16 cellular contexts compared by ENCODE assay signal in genomic region chr2:237956402-237956736, GRCh38. TPM values are rescaled to one million over a fixed set of nuclear protein-coding genes. Genes with fewer than 3 reads are reported as not detected.
DNase-seq lines count a peak whose midpoint lies in the region; ATAC-seq and TF ChIP-seq lines count a peak whose summit lies in the region.
"Had no signal": no experiment of that assay in that cellular context is flagged by ENCODE, and none has a peak within 500 bp of the region (broad histone marks: within the 10 kb centered on the region; RNA-seq: fewer than 3 reads in every experiment).

No MANE protein-coding gene starts in this region.

- no peak for DNase-seq in natural killer cell
- DNase-seq in natural killer cell treated with Interleukin-12 subunit alpha and Interleukin-12 subunit beta and Interleukin-15 and Interleukin-18, amount 100 ng/mL, for 72 hours (ENCODE audit: low spot score) = no peak
- DNase-seq in esophagus squamous epithelium (lab: John Stamatoyannopoulos, UW) = no peak
- no peak for DNase-seq in vagina (ENCODE audit: extremely low spot score in 2 of 2)
- no peak for DNase-seq in cortex of kidney (lab: John Stamatoyannopoulos, UW)
- DNase-seq in GM19238 (ENCODE audit: insufficient read length, low spot score) = no peak
- DNase-seq: activated CD4-positive, alpha-beta T cell treated with anti-CD3 and anti-CD28 coated beads, Interleukin-2, amount 50 U/mL, for 1 hour; activated gamma-delta T cell treated with Interleukin-2 at 50 U/mL for 16 hours; Karpas-422; midbrain; NCI-H2107; right lobe of liver; T-helper 1 cell had no signal

- H3K4me3 Mint-ChIP-seq in natural killer cell = peak overlapping the region; percentile 67
- no peak overlapping the region for H3K4me3 Mint-ChIP-seq in natural killer cell treated with Interleukin-12 subunit alpha and Interleukin-12 subunit beta and Interleukin-15 and Interleukin-18, amount 100 ng/mL, for 72 hours

- H3K27ac Mint-ChIP-seq in natural killer cell = no peak overlapping the region
- H3K27ac Mint-ChIP-seq in natural killer cell treated with Interleukin-12 subunit alpha and Interleukin-12 subunit beta and Interleukin-15 and Interleukin-18, amount 100 ng/mL, for 72 hours = no peak overlapping the region

- TF ChIP-seq POLR2A in esophagus squamous epithelium (IDR thresholded peaks at IDR 0.05) (no peak), vagina (IDR thresholded peaks at IDR 0.05) (no peak)

- peaks cover 0 to 15% of the 10 kb centered on the region in 2 donors for H3K27me3 Mint-ChIP-seq in natural killer cell (ENCODE audit: low read depth in 2 of 2)
- H3K27me3 Mint-ChIP-seq in natural killer cell treated with Interleukin-12 subunit alpha and Interleukin-12 subunit beta and Interleukin-15 and Interleukin-18, amount 100 ng/mL, for 72 hours = peaks cover 5 to 7% of the 10 kb centered on the region in 2 donors

- TF ChIP-seq CTCF in natural killer cell (IDR thresholded peaks at IDR 0.05) (no peak), esophagus squamous epithelium (IDR thresholded peaks at IDR 0.05) (no peak), vagina (IDR thresholded peaks at IDR 0.05) (no peak)

- ATAC-seq in natural killer cell (peak in 2 of 3 donors; percentile 42 to 59), HG03025 (IDR thresholded peaks at IDR 0.05; ENCODE audit: low FRiP score, unreplicated experiment) (no peak)
- no peak for ATAC-seq in natural killer cell treated with Interleukin-12 subunit alpha and Interleukin-12 subunit beta and Interleukin-15 and Interleukin-18, amount 100 ng/mL, for 72 hours

- no CpG with 5 or more reads among the region's 23 CpGs for WGBS in esophagus squamous epithelium, 2 donors
- 5 to 11% methylated on average over 12 to 15 of the region's 23 CpGs for WGBS in mesodermal cell (ENCODE audit: insufficient coverage in 2 of 2), 2 experiments

- H3K9me3 ChIP-seq in esophagus squamous epithelium (peaks cover 0 to 4% (median 0%) of the 10 kb centered on the region in 3 donors), mesodermal cell (ENCODE audit: control insufficient read depth, low read length) (no peaks in the 10 kb centered on the region), vagina (no peaks in the 10 kb centered on the region)
- H3K9me3 ChIP-seq: right lobe of liver, upper lobe of left lung had no signal

- H3K36me3 Mint-ChIP-seq in natural killer cell = no peaks in the 10 kb centered on the region
- no peaks in the 10 kb centered on the region for H3K36me3 Mint-ChIP-seq in natural killer cell treated with Interleukin-12 subunit alpha and Interleukin-12 subunit beta and Interleukin-15 and Interleukin-18, amount 100 ng/mL, for 72 hours

- H3K9me3 Mint-ChIP-seq in natural killer cell = no peaks in the 10 kb centered on the region
- no peaks in the 10 kb centered on the region for H3K9me3 Mint-ChIP-seq in natural killer cell treated with Interleukin-12 subunit alpha and Interleukin-12 subunit beta and Interleukin-15 and Interleukin-18, amount 100 ng/mL, for 72 hours

- H3K4me3 ChIP-seq in esophagus squamous epithelium (peak overlapping the region in 3 of 4 donors; percentile 10 to 57 (median 28)), mesodermal cell (ENCODE audit: extremely low read depth, insufficient read depth, low read length, poor library complexity, severe bottlenecking) (peak overlapping the region; percentile 26), vagina (peak overlapping the region; percentile 26 to 44)
- H3K4me3 ChIP-seq: right lobe of liver had no signal

- intact Hi-C loops in natural killer cell (cut with micrococcal nuclease) = no loop called here
- intact Hi-C loops in esophagus squamous epithelium (cut with DNase I) = no loop called here
- intact Hi-C loops in vagina (cut with DNase I) = no loop called here

- peaks cover 7 to 10% of the 10 kb centered on the region in 2 donors for H3K4me1 Mint-ChIP-seq in natural killer cell
- H3K4me1 Mint-ChIP-seq in natural killer cell treated with Interleukin-12 subunit alpha and Interleukin-12 subunit beta and Interleukin-15 and Interleukin-18, amount 100 ng/mL, for 72 hours (ENCODE audit: low read depth in 2 of 2) = peaks cover 0 to 16% of the 10 kb centered on the region in 2 donors

- peaks cover 4 to 12% (median 7%) of the 10 kb centered on the region in 3 donors for H3K4me1 ChIP-seq in esophagus squamous epithelium
- H3K4me1 ChIP-seq in mesodermal cell (ENCODE audit: control insufficient read depth, insufficient read depth, low read length, poor library complexity, severe bottlenecking) = no peaks in the 10 kb centered on the region
- peaks cover 10% of the 10 kb centered on the region for H3K4me1 ChIP-seq in vagina

- H3K27ac ChIP-seq in esophagus squamous epithelium (no peak overlapping the region), mesodermal cell (ENCODE audit: low read depth, low read length, severe bottlenecking) (no peak overlapping the region), vagina (no peak overlapping the region)
- H3K27ac ChIP-seq: right lobe of liver, upper lobe of left lung had no signal

- peaks cover 0 to 51% (median 10%) of the 10 kb centered on the region in 4 donors for H3K27me3 ChIP-seq in esophagus squamous epithelium
- H3K27me3 ChIP-seq in vagina = no peaks in the 10 kb centered on the region
- H3K27me3 ChIP-seq: right lobe of liver had no signal

- H3K36me3 ChIP-seq in esophagus squamous epithelium (no peaks in the 10 kb centered on the region), mesodermal cell (ENCODE audit: control insufficient read depth, insufficient read depth, low read length) (no peaks in the 10 kb centered on the region), vagina (no peaks in the 10 kb centered on the region)
- H3K36me3 ChIP-seq: right lobe of liver, upper lobe of left lung had no signal

RNA-seq across cellular contexts. Expression of gene UBE2F, which starts 10.4 kb away (rescaled TPM):
- total RNA-seq in natural killer cell (100 to 1,000 TPM in 1 of 3 donors, 10 to 100 TPM in 2; 82.4 to 135 (median 96.1) TPM), esophagus squamous epithelium (10 to 100 TPM; 54.9 to 84.7 (median 64.8) TPM), vagina (57.0 TPM)
- 10 to 100 TPM; 51.3 to 78.0 TPM for total RNA-seq in natural killer cell treated with Interleukin-12 subunit alpha and Interleukin-12 subunit beta and Interleukin-15 and Interleukin-18, amount 100 ng/mL, for 72 hours
- polyA plus RNA-seq in mesodermal cell (2013, experiment 1 of 2) = 56.2 TPM
- 61.5 TPM for polyA plus RNA-seq in mesodermal cell (2013, experiment 2 of 2)

Comparison
In these comparisons a context has a peak if more than half of its experiments do, and no peak if none do; other contexts are left out.
1. ATAC-seq: peak in natural killer cell (2 of 3); none in natural killer cell treated with Interleukin-12 subunit alpha and Interleukin-12 subunit beta and Interleukin-15 and Interleukin-18, amount 100 ng/mL, for 72 hours (0 of 2) and HG03025 (single experiment).
2. Peak in every context shown above with its lines, with median percentiles within 50 percentile points of each other: H3K4me3 ChIP-seq.